ENCODE assay signal across 8 cellular contexts in the genomic region with DNA sequence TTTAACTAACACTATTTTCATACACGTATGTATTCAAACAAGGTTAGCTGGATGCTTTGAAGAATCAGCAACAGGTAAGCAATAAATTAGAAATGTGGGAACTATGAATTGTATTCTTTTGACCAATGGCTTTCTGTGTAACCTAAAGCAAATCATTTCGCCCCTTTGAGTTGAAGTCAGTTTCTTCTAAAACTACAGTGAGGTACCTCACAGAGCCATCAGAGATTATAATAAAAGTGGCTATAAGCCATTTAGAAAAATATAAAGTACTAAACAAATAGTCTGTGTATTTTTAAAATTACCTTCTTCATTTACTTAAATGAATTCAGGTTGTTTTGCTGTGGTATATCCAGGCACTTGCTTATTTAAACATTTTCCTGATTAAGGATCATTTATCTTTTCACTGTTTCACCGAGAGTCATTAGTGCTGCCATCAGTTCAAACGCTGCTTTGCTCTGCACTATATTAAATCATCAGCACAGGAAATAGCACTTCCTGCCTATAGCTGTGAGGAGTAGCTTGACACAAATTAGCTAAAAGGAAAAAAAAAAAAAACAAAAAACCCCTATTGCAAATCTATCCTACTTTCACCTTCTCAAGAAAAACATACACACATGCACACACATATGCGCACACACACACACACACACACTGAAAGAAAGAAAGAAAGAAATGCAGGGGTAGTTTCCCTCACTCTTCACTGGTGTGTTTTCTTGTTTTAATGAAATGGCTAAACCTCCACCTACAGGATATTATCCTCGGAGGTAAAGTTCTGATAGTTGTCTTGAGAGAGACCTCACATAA. TPM values are rescaled to one million over a fixed set of nuclear protein-coding genes. Genes with fewer than 3 reads are reported as not detected.
DNase-seq lines count a peak whose midpoint lies in the region; ATAC-seq and TF ChIP-seq lines count a peak whose summit lies in the region.

No MANE protein-coding gene starts in this region.

- ATAC-seq in HG03060 (IDR thresholded peaks at IDR 0.05; ENCODE audit: low read depth, unreplicated experiment): peak; percentile 82

- peaks cover 0 to 1% (median 0%) of the 10 kb centered on the region in 3 donors for H3K27me3 Mint-ChIP-seq in CD14-positive monocyte (ENCODE audit: low read depth in 3 of 3)
- no peaks in the 10 kb centered on the region for H3K27me3 Mint-ChIP-seq in glutamatergic neuron (ENCODE audit: unreplicated experiment)

- H2BK15ac ChIP-seq in neuronal stem cell (ENCODE audit: low read length): no peak overlapping the region

- no peak overlapping the region for H2BK5ac ChIP-seq in neuronal stem cell (ENCODE audit: low read length)

- H2BK12ac ChIP-seq in neuronal stem cell (ENCODE audit: low read length): no peak overlapping the region

- H3K4me1 ChIP-seq in neuronal stem cell (ENCODE audit: control insufficient read depth in 2 of 2, insufficient read depth in 1 of 2, low read depth in 1 of 2, low read length in 2 of 2): peaks cover 2 to 19% of the 10 kb centered on the region in 2 donors

- H3K23ac ChIP-seq in neuronal stem cell (ENCODE audit: low read depth, low read length, poor library complexity): no peak overlapping the region

- no peak overlapping the region for H3K4me2 ChIP-seq in neuronal stem cell (ENCODE audit: insufficient read depth, low read length, poor library complexity, severe bottlenecking)

- H3K27me3 ChIP-seq in neuronal stem cell (ENCODE audit: control insufficient read depth in 3 of 3, insufficient read depth in 3 of 3, low read depth in 1 of 3, low read length in 3 of 3) (no peaks in the 10 kb centered on the region), dorsolateral prefrontal cortex (no peaks in the 10 kb centered on the region)

- no peak overlapping the region for H3K18ac ChIP-seq in neuronal stem cell (ENCODE audit: low read length)

- no peaks in the 10 kb centered on the region for H3K36me3 ChIP-seq in neuronal stem cell (replicated peaks in 1 of 2; ENCODE audit: control insufficient read depth in 2 of 2, insufficient read depth in 2 of 2, low read length in 2 of 2)

- TF ChIP-seq CTCF in dorsolateral prefrontal cortex (IDR thresholded peaks at IDR 0.05 in 54 of 56, conservative IDR thresholded peaks at IDR 0.05 in 2 of 56; ENCODE audit: low read depth in 1 of 56, partially characterized antibody in 56 of 56) (no peak), CD14-positive monocyte (IDR thresholded peaks at IDR 0.05) (no peak), glutamatergic neuron (IDR thresholded peaks at IDR 0.05; ENCODE audit: partially characterized antibody, unreplicated experiment) (no peak)

- peak overlapping the region; percentile 15 for H2AFZ ChIP-seq in neuronal stem cell (ENCODE audit: low read length)

- no peak overlapping the region for H3K4me3 ChIP-seq in neuronal stem cell (ENCODE audit: low read length in 2 of 2)
- no peak overlapping the region for H3K4me3 ChIP-seq in dorsolateral prefrontal cortex

- H3K4me3 Mint-ChIP-seq in CD14-positive monocyte (no peak overlapping the region), glutamatergic neuron (ENCODE audit: unreplicated experiment) (no peak overlapping the region)

- no peak overlapping the region for H4K8ac ChIP-seq in neuronal stem cell (ENCODE audit: low read depth, low read length)

- H3K4me1 Mint-ChIP-seq in CD14-positive monocyte: peaks cover 12% of the 10 kb centered on the region
- no peaks in the 10 kb centered on the region for H3K4me1 Mint-ChIP-seq in glutamatergic neuron (ENCODE audit: low read depth, unreplicated experiment)

- WGBS in neuronal stem cell (ENCODE audit: extremely low coverage in 2 of 2, insufficient read length in 2 of 2, insufficient replicate concordance in 1 of 2), 2 donors: no CpG with 5 or more reads among the region's 6 CpGs

- H3K9me3 Mint-ChIP-seq in CD14-positive monocyte (no peaks in the 10 kb centered on the region), glutamatergic neuron (ENCODE audit: unreplicated experiment) (no peaks in the 10 kb centered on the region)

- DNase-seq in stimulated activated CD4-positive, alpha-beta T cell treated with anti-CD3 and anti-CD28 coated beads, Interleukin-2, amount 100 ng/mL, for 4 hours (ENCODE audit: low read depth): peak; percentile 21
- no peak for DNase-seq in stimulated activated CD4-positive, alpha-beta T cell treated with anti-CD3 and anti-CD28 coated beads, Interleukin-12 subunit alpha, Interleukin-12 subunit beta, amount 100 ng/mL, for 4 hours
- DNase-seq in UCSD-AML1 (lab: John Stamatoyannopoulos, UW; ENCODE audit: unreplicated experiment) (peak; percentile 11), neuronal stem cell (ENCODE audit: low spot score) (no peak), dorsolateral prefrontal cortex (no peak), CD14-positive monocyte (ENCODE audit: low spot score) (no peak), glutamatergic neuron (no peak)

- no peak overlapping the region for H2AK5ac ChIP-seq in neuronal stem cell (ENCODE audit: low read depth, low read length)

- no peak overlapping the region for H4K91ac ChIP-seq in neuronal stem cell (ENCODE audit: low read depth, low read length, poor library complexity)

- H3K27ac Mint-ChIP-seq in CD14-positive monocyte: no peak overlapping the region
- no peak overlapping the region for H3K27ac Mint-ChIP-seq in glutamatergic neuron (ENCODE audit: unreplicated experiment)

- H3K14ac ChIP-seq in neuronal stem cell (ENCODE audit: low read length): no peak overlapping the region

- no peak overlapping the region for H2BK120ac ChIP-seq in neuronal stem cell (ENCODE audit: low read depth, low read length)

- no peaks in the 10 kb centered on the region for H3K36me3 Mint-ChIP-seq in CD14-positive monocyte
- no peaks in the 10 kb centered on the region for H3K36me3 Mint-ChIP-seq in glutamatergic neuron (ENCODE audit: unreplicated experiment)

- intact Hi-C loops in dorsolateral prefrontal cortex (cut with DNase I) (no loop called here), CD14-positive monocyte (cut with micrococcal nuclease) (no loop called here)

- H3K27ac ChIP-seq in neuronal stem cell (replicated peaks; ENCODE audit: low read length) (no peak overlapping the region), dorsolateral prefrontal cortex (no peak overlapping the region)

- no peaks in the 10 kb centered on the region for H3K79me1 ChIP-seq in neuronal stem cell (ENCODE audit: low read depth, low read length)

- no peak overlapping the region for H3K9ac ChIP-seq in neuronal stem cell (ENCODE audit: low read depth, low read length, poor library complexity)

- H3K4ac ChIP-seq in neuronal stem cell (ENCODE audit: low read length): no peak overlapping the region

- no peaks in the 10 kb centered on the region for H3K9me3 ChIP-seq in neuronal stem cell (replicated peaks in 1 of 2; ENCODE audit: control insufficient read depth in 2 of 2, insufficient read depth in 1 of 2, low read depth in 1 of 2, low read length in 2 of 2)

RNA-seq across cellular contexts. Expression of gene C1orf105, which starts 39.8 kb away (rescaled TPM):
- polyA plus RNA-seq in neuronal stem cell (2013, experiment 1 of 2): 0.32 TPM
- polyA plus RNA-seq in neuronal stem cell (2013, experiment 2 of 2): 0.43 TPM
- total RNA-seq in dorsolateral prefrontal cortex: 1 to 10 TPM in 7 of 120 experiments, under 1 TPM in 8, not detected in 105; 0.43 to 2.8 (median 0.66) TPM
- polyA plus RNA-seq in CD14-positive monocyte: not detected
- total RNA-seq in glutamatergic neuron (ENCODE audit: unreplicated experiment): not detected

Comparison
In these comparisons a context has a peak if more than half of its experiments do, and no peak if none do; other contexts are left out.
1. DNase-seq: peak in stimulated activated CD4-positive, alpha-beta T cell treated with anti-CD3 and anti-CD28 coated beads, Interleukin-2, amount 100 ng/mL, for 4 hours (single experiment) and UCSD-AML1 (single experiment); none in stimulated activated CD4-positive, alpha-beta T cell treated with anti-CD3 and anti-CD28 coated beads, Interleukin-12 subunit alpha, Interleukin-12 subunit beta, amount 100 ng/mL, for 4 hours (single experiment), neuronal stem cell (single experiment), dorsolateral prefrontal cortex (0 of 10), CD14-positive monocyte (single experiment) and glutamatergic neuron (single experiment).